Comparison of ENCODE assay signal across 25 cellular contexts in genomic region chr3:182201769-182202168, GRCh38.
DNase-seq lines count a peak whose midpoint lies in the region; ATAC-seq and TF ChIP-seq lines count a peak whose summit lies in the region.
"Had no signal": no experiment of that assay in that cellular context is flagged by ENCODE, and none has a peak within 500 bp of the region (broad histone marks: within the 10 kb centered on the region; RNA-seq: fewer than 3 reads in every experiment).

No MANE protein-coding gene starts in this region.

- H3K27ac ChIP-seq in foreskin keratinocyte (peak overlapping the region; percentile 51), neuronal stem cell (replicated peaks; ENCODE audit: low read length) (no peak overlapping the region)
- H3K27ac ChIP-seq: 22Rv1, SJSA1 had no signal

- H4K91ac ChIP-seq in neuronal stem cell (ENCODE audit: low read depth, low read length, poor library complexity): no peak overlapping the region

- H3K18ac ChIP-seq in neuronal stem cell (ENCODE audit: low read length): no peak overlapping the region

- H3K27me3 ChIP-seq in foreskin keratinocyte (no peaks in the 10 kb centered on the region), neuronal stem cell (ENCODE audit: control insufficient read depth in 3 of 3, insufficient read depth in 3 of 3, low read depth in 1 of 3, low read length in 3 of 3) (no peaks in the 10 kb centered on the region)
- H3K27me3 ChIP-seq: BE2C, SJSA1 had no signal

- no peak overlapping the region for H2BK12ac ChIP-seq in neuronal stem cell (ENCODE audit: low read length)

- peak; percentile 32 for DNase-seq in NCI-H82 (lab: John Stamatoyannopoulos, UW)
- DNase-seq in NCI-H82 treated with DMSO at 0.1 percent for 48 hours (lab: John Stamatoyannopoulos, UW; ENCODE audit: unreplicated experiment): no peak
- peak in 1 of 2 donors; percentile 22 for DNase-seq in foreskin keratinocyte
- no peak for DNase-seq in neuronal stem cell (ENCODE audit: low spot score)
- DNase-seq in foreskin fibroblast: no peak
- DNase-seq: BE2C; CD8-positive, alpha-beta memory T cell; DMS 273 treated with DMSO at 0.1 percent for 48 hours; DMS79 treated with DMSO at 0.1 percent for 48 hours; KBM-7; MV-4-11; NCI-H1105; NCI-H1436 treated with DMSO at 0.1 percent for 48 hours; NCI-H1930; NCI-H2107; NCI-H524 treated with DMSO at 0.1 percent for 48 hours; NCI-H774; Right ventricle myocardium superior; RPMI8226 had no signal

- H3K27ac Mint-ChIP-seq in brain: peak overlapping the region in 4 of 5 experiments; percentile 10 to 89 (median 70)
- H3K27ac Mint-ChIP-seq: CD14-positive monocyte; CD8-positive, alpha-beta memory T cell had no signal

- no peak overlapping the region for H3K9ac ChIP-seq in neuronal stem cell (ENCODE audit: low read depth, low read length, poor library complexity)

- H3K79me1 ChIP-seq in neuronal stem cell (ENCODE audit: low read depth, low read length): no peaks in the 10 kb centered on the region

- no peak overlapping the region for H3K14ac ChIP-seq in neuronal stem cell (ENCODE audit: low read length)

- H3K9me3 Mint-ChIP-seq in brain: no peaks in the 10 kb centered on the region

- no peak overlapping the region for H2AK5ac ChIP-seq in neuronal stem cell (ENCODE audit: low read depth, low read length)

- no peaks in the 10 kb centered on the region for H3K36me3 Mint-ChIP-seq in brain
- H3K36me3 Mint-ChIP-seq: CD14-positive monocyte; CD8-positive, alpha-beta memory T cell had no signal

- H3K36me3 ChIP-seq in neuronal stem cell (replicated peaks in 1 of 2; ENCODE audit: control insufficient read depth in 2 of 2, insufficient read depth in 2 of 2, low read length in 2 of 2): no peaks in the 10 kb centered on the region
- H3K36me3 ChIP-seq: BE2C, SJSA1 had no signal

- no peak for TF ChIP-seq CTCF in brain (conservative IDR thresholded peaks at IDR 0.05)
- TF ChIP-seq CTCF in foreskin keratinocyte (conservative IDR thresholded peaks at IDR 0.05): no peak
- no peak for TF ChIP-seq CTCF in foreskin fibroblast (IDR thresholded peaks at IDR 0.05; ENCODE audit: low read depth, low read length)

- H3K23ac ChIP-seq in neuronal stem cell (ENCODE audit: low read depth, low read length, poor library complexity): no peak overlapping the region

- peak overlapping the region in 3 of 5 experiments; percentile 1 to 69 (median 44) for H3K4me3 Mint-ChIP-seq in brain
- H3K4me3 Mint-ChIP-seq: CD14-positive monocyte; CD8-positive, alpha-beta memory T cell had no signal

- H3K4me1 ChIP-seq in foreskin keratinocyte: peaks cover 11% of the 10 kb centered on the region
- peaks cover 9 to 20% of the 10 kb centered on the region in 2 donors for H3K4me1 ChIP-seq in neuronal stem cell (ENCODE audit: control insufficient read depth in 2 of 2, insufficient read depth in 1 of 2, low read depth in 1 of 2, low read length in 2 of 2)
- H3K4me1 ChIP-seq: BE2C, SJSA1 had no signal

- peaks cover 4% of the 10 kb centered on the region for H3K27me3 Mint-ChIP-seq in brain

- H3K4me2 ChIP-seq in neuronal stem cell (ENCODE audit: insufficient read depth, low read length, poor library complexity, severe bottlenecking): no peak overlapping the region

- H4K8ac ChIP-seq in neuronal stem cell (ENCODE audit: low read depth, low read length): no peak overlapping the region

- H3K4me1 Mint-ChIP-seq in brain: peaks cover 32% of the 10 kb centered on the region
- H3K4me1 Mint-ChIP-seq: CD14-positive monocyte; CD8-positive, alpha-beta memory T cell had no signal

- H2BK120ac ChIP-seq in neuronal stem cell (ENCODE audit: low read depth, low read length): no peak overlapping the region

- peak overlapping the region; percentile 75 for H2AFZ ChIP-seq in neuronal stem cell (ENCODE audit: low read length)

- H3K4me3 ChIP-seq in neuronal stem cell (ENCODE audit: low read length in 2 of 2) (no peak overlapping the region), foreskin fibroblast (ENCODE audit: low read depth in 1 of 2, low read length in 2 of 2) (no peak overlapping the region)
- H3K4me3 ChIP-seq: SJSA1 had no signal

- H2BK15ac ChIP-seq in neuronal stem cell (ENCODE audit: low read length): no peak overlapping the region

- no CpG with 5 or more reads among the region's 7 CpGs for WGBS in neuronal stem cell (ENCODE audit: extremely low coverage in 2 of 2, insufficient read length in 2 of 2, insufficient replicate concordance in 1 of 2), 2 donors

- H3K9me3 ChIP-seq in neuronal stem cell (replicated peaks in 1 of 2; ENCODE audit: control insufficient read depth in 2 of 2, insufficient read depth in 1 of 2, low read depth in 1 of 2, low read length in 2 of 2): peaks cover 0 to 3% of the 10 kb centered on the region in 2 donors
- H3K9me3 ChIP-seq: BE2C, SJSA1 had no signal

- ATAC-seq in foreskin keratinocyte: peak; percentile 55
- no peak for ATAC-seq in HG03469 (IDR thresholded peaks at IDR 0.05; ENCODE audit: unreplicated experiment)
- no peak for ATAC-seq in HG03521 (IDR thresholded peaks at IDR 0.05; ENCODE audit: unreplicated experiment)

- no peak overlapping the region for H3K4ac ChIP-seq in neuronal stem cell (ENCODE audit: low read length)

- H2BK5ac ChIP-seq in neuronal stem cell (ENCODE audit: low read length): no peak overlapping the region
